Comparison of ENCODE assay signal across 12 cellular contexts in genomic region chr17:19002805-19003542, GRCh38. TPM values are rescaled to one million over a fixed set of nuclear protein-coding genes. Genes with fewer than 3 reads are reported as not detected.
A peak's percentile ranks its signal among the peaks of the same experiment; 100 is the strongest.
DNase-seq lines count a peak whose midpoint lies in the region; TF ChIP-seq lines count a peak whose summit lies in the region.
"Had no signal": no experiment of that assay in that cellular context is flagged by ENCODE, and none has a peak within 500 bp of the region (broad histone marks: within the 10 kb centered on the region; RNA-seq: fewer than 3 reads in every experiment).

No MANE protein-coding gene starts in this region.

- peak overlapping the region; percentile 72 for H3K9ac ChIP-seq in mesenchymal stem cell (ENCODE audit: low read length)

- H2AK5ac ChIP-seq in mesenchymal stem cell (ENCODE audit: low read length, severe bottlenecking) = no peak overlapping the region

- no peak overlapping the region for H2BK120ac ChIP-seq in mesenchymal stem cell (ENCODE audit: low read depth, low read length)

- no peaks in the 10 kb centered on the region for H3K27me3 ChIP-seq in mesenchymal stem cell (ENCODE audit: control insufficient read depth in 1 of 2, insufficient read depth in 1 of 2, low read length in 2 of 2)
- H3K27me3 ChIP-seq: uterus had no signal

- no peaks in the 10 kb centered on the region for H3K27me3 Mint-ChIP-seq in IgD-negative memory B cell
- no peaks in the 10 kb centered on the region for H3K27me3 Mint-ChIP-seq in MCF 10A (ENCODE audit: insufficient read depth, unreplicated experiment)

- peaks cover 3 to 26% of the 10 kb centered on the region in 2 experiments for H3K36me3 ChIP-seq in mesenchymal stem cell (ENCODE audit: control insufficient read depth in 1 of 2, insufficient read depth in 2 of 2, low read depth in 1 of 2, low read length in 2 of 2)
- H3K36me3 ChIP-seq: uterus had no signal

- H4K8ac ChIP-seq in mesenchymal stem cell (ENCODE audit: low read length) = no peak overlapping the region

- H3K9me3 ChIP-seq in mesenchymal stem cell (ENCODE audit: control insufficient read depth, low read length) = no peaks in the 10 kb centered on the region
- H3K9me3 ChIP-seq: uterus had no signal

- no peak overlapping the region for H2AFZ ChIP-seq in mesenchymal stem cell (ENCODE audit: low read depth, low read length)

- no TSS peak for BruUV-seq in MCF 10A (replicated peaks; lab: Mats Ljungman, UMichigan)

- H3K14ac ChIP-seq in mesenchymal stem cell (ENCODE audit: low read length in 2 of 2) = no peak overlapping the region

- H2BK12ac ChIP-seq in mesenchymal stem cell (ENCODE audit: low read length in 2 of 2) = peak overlapping the region in 1 of 2 experiments; percentile 24

- peaks cover 51% of the 10 kb centered on the region for H3K4me1 ChIP-seq in mesenchymal stem cell (ENCODE audit: control insufficient read depth, insufficient read depth, low read depth, low read length)
- H3K4me1 ChIP-seq: uterus had no signal

- peak overlapping the region; percentile 6 for H2BK15ac ChIP-seq in mesenchymal stem cell (ENCODE audit: low read depth, poor library complexity, severe bottlenecking)

- H3K79me1 ChIP-seq in mesenchymal stem cell (replicated peaks; ENCODE audit: low read length, poor library complexity, severe bottlenecking) = peaks cover 33% of the 10 kb centered on the region

- H3K18ac ChIP-seq in mesenchymal stem cell (ENCODE audit: low read depth in 1 of 2, low read length in 2 of 2) = no peak overlapping the region

- POLR2A ChIA-PET in MCF 10A (lab: Yijun Ruan, JAX) = no interaction called here

- H3K4me3 Mint-ChIP-seq in IgD-negative memory B cell (peak overlapping the region; percentile 81 to 96 (median 90)), MCF 10A (ENCODE audit: unreplicated experiment) (peak overlapping the region; percentile 82)

- peak overlapping the region; percentile 59 for H3K4me2 ChIP-seq in mesenchymal stem cell (ENCODE audit: low read length, poor library complexity, severe bottlenecking)

- no peak for TF ChIP-seq CTCF in MCF 10A (IDR thresholded peaks at IDR 0.05; ENCODE audit: unreplicated experiment)

- H2BK5ac ChIP-seq in mesenchymal stem cell (ENCODE audit: low read depth, low read length, poor library complexity, severe bottlenecking) = no peak overlapping the region

- no peak for TF ChIP-seq POLR2A in erythroblast (IDR thresholded peaks at IDR 0.05; ENCODE audit: low read length)

- H3K27ac Mint-ChIP-seq in IgD-negative memory B cell = peak overlapping the region in 1 of 3 donors; percentile 52
- peak overlapping the region; percentile 79 for H3K27ac Mint-ChIP-seq in MCF 10A (ENCODE audit: low read depth, unreplicated experiment)

- H3K4me1 Mint-ChIP-seq in IgD-negative memory B cell = peaks cover 15 to 24% (median 22%) of the 10 kb centered on the region in 3 donors
- H3K4me1 Mint-ChIP-seq in MCF 10A (ENCODE audit: insufficient read depth, unreplicated experiment) = peaks cover 11% of the 10 kb centered on the region

- intact Hi-C loops in MCF 10A (cut with micrococcal nuclease) = no loop called here

- peak overlapping the region; percentile 59 to 74 for H3K4me3 ChIP-seq in mesenchymal stem cell (ENCODE audit: insufficient read depth in 1 of 2, low read depth in 1 of 2, low read length in 2 of 2)

- H3K9me3 Mint-ChIP-seq in IgD-negative memory B cell (no peaks in the 10 kb centered on the region), MCF 10A (ENCODE audit: unreplicated experiment) (no peaks in the 10 kb centered on the region)

- no peak overlapping the region for H3K4ac ChIP-seq in mesenchymal stem cell (ENCODE audit: low read depth in 1 of 2, low read length in 2 of 2)

- no peak overlapping the region for H3K23ac ChIP-seq in mesenchymal stem cell (ENCODE audit: low read length in 2 of 2)

- CTCF ChIA-PET in MCF 10A (lab: Yijun Ruan, JAX) = interaction anchor here (1.1 to 2.6 kb wide), 2 partner anchors 21 to 42 kb away, joined by 6 to 8 read pairs; no protein-coding TSS in a partner anchor

- H3K36me3 Mint-ChIP-seq in IgD-negative memory B cell (no peaks in the 10 kb centered on the region), MCF 10A (ENCODE audit: insufficient read depth, unreplicated experiment) (peaks cover 17% of the 10 kb centered on the region)

- DNase-seq in AG20443 (ENCODE audit: low spot score) (peak; percentile 73), MCF 10A (ENCODE audit: unreplicated experiment) (peak; percentile 20), mesenchymal stem cell (peak; percentile 29), SKM-1 treated with dmso at 0.1 percent for 144 hours (lab: John Stamatoyannopoulos, UW; ENCODE audit: unreplicated experiment) (no peak), GM19238 (ENCODE audit: insufficient read length, low spot score) (no peak), erythroblast (lab: John Stamatoyannopoulos, UW) (no peak)
- DNase-seq in stimulated activated CD4-positive, alpha-beta T cell treated with anti-CD3 and anti-CD28 coated beads, Interleukin-2, amount 100 ng/mL, for 48 hours = no peak

- WGBS in mesenchymal stem cell = 76% methylated on average over 11 of the region's 11 CpGs

- H4K91ac ChIP-seq in mesenchymal stem cell (ENCODE audit: low read length) = peak overlapping the region; percentile 23

- H3K27ac ChIP-seq in mesenchymal stem cell (ENCODE audit: low read length, poor library complexity, severe bottlenecking) = no peak overlapping the region

RNA-seq across cellular contexts. Expression of gene FAM83G, which starts 1.6 kb away (rescaled TPM):
- 6.8 TPM for polyA plus RNA-seq in IgD-negative memory B cell
- 47.7 and 50.1 TPM in 2 replicates for total RNA-seq in MCF 10A (2022)
- 2.9 TPM for polyA plus RNA-seq in mesenchymal stem cell (2013, experiment 1 of 2)
- polyA plus RNA-seq in mesenchymal stem cell (2013, experiment 2 of 2) = 2.8 TPM

RNA-seq across cellular contexts. Expression of gene GRAP, which starts 43.8 kb away (rescaled TPM):
- polyA plus RNA-seq in IgD-negative memory B cell = 123 TPM
- not detected in 2 replicates for total RNA-seq in MCF 10A (2022)
- 0.12 TPM for polyA plus RNA-seq in mesenchymal stem cell (2013, experiment 1 of 2)
- polyA plus RNA-seq in mesenchymal stem cell (2013, experiment 2 of 2) = 0.08 TPM
- total RNA-seq: myocyte had no signal

RNA-seq across cellular contexts. Expression of gene SLC5A10, which starts 51.0 kb away (rescaled TPM):
- polyA plus RNA-seq in IgD-negative memory B cell = 0.79 TPM
- total RNA-seq in MCF 10A (2022) = 0.15 and 0.16 TPM in 2 replicates
- 0.03 TPM for polyA plus RNA-seq in mesenchymal stem cell (2013, experiment 1 of 2)
- polyA plus RNA-seq in mesenchymal stem cell (2013, experiment 2 of 2) = not detected
- total RNA-seq: activated CD8-positive, alpha-beta memory T cell treated with anti-CD3 and anti-CD28 coated beads for 36 hours; HT-29; myocyte; uterus had no signal

Comparison
In these comparisons a context has a peak if more than half of its experiments do, and no peak if none do; other contexts are left out.
1. DNase-seq: peak in AG20443 (single experiment), MCF 10A (single experiment) and mesenchymal stem cell (single experiment); none in SKM-1 treated with dmso at 0.1 percent for 144 hours (single experiment), GM19238 (single experiment), erythroblast (0 of 2) and stimulated activated CD4-positive, alpha-beta T cell treated with anti-CD3 and anti-CD28 coated beads, Interleukin-2, amount 100 ng/mL, for 48 hours (0 of 2).